In genomic region chr10:100009283-100009792, GRCh38 we compare ENCODE assay signal across 8 cellular contexts. TPM values are rescaled to one million over a fixed set of nuclear protein-coding genes. Genes with fewer than 3 reads are reported as not detected.
DNase-seq lines count a peak whose midpoint lies in the region; ATAC-seq, FAIRE-seq and TF ChIP-seq lines count a peak whose summit lies in the region.

No MANE protein-coding gene starts in this region.

- no peaks in the 10 kb centered on the region for H3K9me3 Mint-ChIP-seq in MCF 10A (ENCODE audit: unreplicated experiment)
- H3K9me3 Mint-ChIP-seq in stimulated activated naive B cell treated with anti-CD40 and anti-IgM and Interleukin-4, amounts not matched to agents 10 μg/mL and 1 μg/mL and 100 μg/mL, for 72 hours, result no peaks in the 10 kb centered on the region

- peak; percentile 47 for ATAC-seq in GM18502 (IDR thresholded peaks at IDR 0.05; ENCODE audit: poor library complexity, unreplicated experiment)
- peak; percentile 29 for ATAC-seq in HG02870 (IDR thresholded peaks at IDR 0.05; ENCODE audit: unreplicated experiment)
- peak; percentile 63 to 67 for ATAC-seq in stimulated activated naive B cell treated with anti-CD40 and anti-IgM and Interleukin-4, amounts not matched to agents 10 μg/mL and 1 μg/mL and 100 μg/mL, for 72 hours (replicated peaks)

- intact Hi-C loops in MCF 10A (cut with micrococcal nuclease), result loop anchor here (1.0 to 10.0 kb wide), 4 partner anchors 42 to 175 kb away; partner anchors contain the start of gene ERLIN1

- no peak for FAIRE-seq in H54 (lab: Jason Lieb, UNC)

- no peaks in the 10 kb centered on the region for H3K36me3 Mint-ChIP-seq in MCF 10A (ENCODE audit: insufficient read depth, unreplicated experiment)
- H3K36me3 Mint-ChIP-seq in stimulated activated naive B cell treated with anti-CD40 and anti-IgM and Interleukin-4, amounts not matched to agents 10 μg/mL and 1 μg/mL and 100 μg/mL, for 72 hours, result peaks cover 0 to 1% of the 10 kb centered on the region in 2 donors

- peaks cover 41% of the 10 kb centered on the region for H3K4me1 Mint-ChIP-seq in MCF 10A (ENCODE audit: insufficient read depth, unreplicated experiment)
- H3K4me1 Mint-ChIP-seq in stimulated activated naive B cell treated with anti-CD40 and anti-IgM and Interleukin-4, amounts not matched to agents 10 μg/mL and 1 μg/mL and 100 μg/mL, for 72 hours, result peaks cover 50 to 72% of the 10 kb centered on the region in 2 donors

- DNase-seq in BJ (ENCODE audit: low read depth), result no peak
- DNase-seq in NCI-H69 (lab: John Stamatoyannopoulos, UW), result peak; percentile 79
- DNase-seq in MCF 10A (ENCODE audit: unreplicated experiment), result peak; percentile 53
- DNase-seq in islet precursor cell, result peak; percentile 54
- no peak for DNase-seq in stimulated activated naive B cell treated with anti-CD40 and anti-IgM and Interleukin-4, amounts not matched to agents 10 μg/mL and 1 μg/mL and 100 μg/mL, for 72 hours
- DNase-seq in H54 (ENCODE audit: insufficient read length, low spot score), result no peak

- peak overlapping the region; percentile 74 for H3K4me3 ChIP-seq in BJ (ENCODE audit: low read depth, low read length)

- no peaks in the 10 kb centered on the region for H3K36me3 ChIP-seq in BJ (ENCODE audit: control insufficient read depth, insufficient read depth, low read length)

- H3K4me3 Mint-ChIP-seq in MCF 10A (ENCODE audit: unreplicated experiment), result peak overlapping the region; percentile 94
- peak overlapping the region; percentile 94 to 96 for H3K4me3 Mint-ChIP-seq in stimulated activated naive B cell treated with anti-CD40 and anti-IgM and Interleukin-4, amounts not matched to agents 10 μg/mL and 1 μg/mL and 100 μg/mL, for 72 hours

- BruUV-seq in MCF 10A (replicated peaks; lab: Mats Ljungman, UMichigan), result no TSS peak

- no peaks in the 10 kb centered on the region for H3K27me3 ChIP-seq in BJ (ENCODE audit: control insufficient read depth, insufficient read depth, low read length)

- POLR2A ChIA-PET in BJ (lab: Charles Lee) (no interaction called here), MCF 10A (lab: Yijun Ruan, JAX) (interaction anchor here (0.7 to 23.3 kb wide), 17 partner anchors 11 to 277 kb away, joined by 3 to 547 read pairs (median 10); partner anchors contain the start of genes COX15, CUTC and ERLIN1)

- no peak for TF ChIP-seq POLR2A in H54 (IDR thresholded peaks at IDR 0.05; ENCODE audit: low read depth, low read length)

- no peaks in the 10 kb centered on the region for H3K27me3 Mint-ChIP-seq in MCF 10A (ENCODE audit: insufficient read depth, unreplicated experiment)
- no peaks in the 10 kb centered on the region for H3K27me3 Mint-ChIP-seq in stimulated activated naive B cell treated with anti-CD40 and anti-IgM and Interleukin-4, amounts not matched to agents 10 μg/mL and 1 μg/mL and 100 μg/mL, for 72 hours

- CTCF ChIA-PET in BJ (lab: Yijun Ruan, JAX) (interaction anchor here (0.6 to 4.2 kb wide), 38 partner anchors 9 to 275 kb away, joined by 3 to 37 read pairs (median 5); no protein-coding TSS in a partner anchor), MCF 10A (lab: Yijun Ruan, JAX) (interaction anchor here (0.6 to 7.9 kb wide), 15 partner anchors 9 to 163 kb away, joined by 3 to 92 read pairs (median 6); no protein-coding TSS in a partner anchor)

- peak; percentile 59 for TF ChIP-seq CTCF in BJ (IDR thresholded peaks at IDR 0.05; ENCODE audit: insufficient read depth, low read depth, low read length)
- TF ChIP-seq CTCF in MCF 10A (IDR thresholded peaks at IDR 0.05; ENCODE audit: unreplicated experiment), result peak; percentile 33

- H3K27ac Mint-ChIP-seq in MCF 10A (ENCODE audit: low read depth, unreplicated experiment), result peak overlapping the region; percentile 79
- peak overlapping the region; percentile 82 for H3K27ac Mint-ChIP-seq in stimulated activated naive B cell treated with anti-CD40 and anti-IgM and Interleukin-4, amounts not matched to agents 10 μg/mL and 1 μg/mL and 100 μg/mL, for 72 hours

RNA-seq across cellular contexts. Expression of gene DNMBP, which starts 0.4 kb away (rescaled TPM):
- 16.3 and 16.7 TPM in 2 replicates for polyA plus RNA-seq in BJ (2011; rRNA removed)
- polyA minus RNA-seq in BJ (2011; rRNA and poly(A)+ RNA removed), result 15.1 and 16.1 TPM in 2 replicates
- 11.3 and 14.3 TPM in 2 replicates for total RNA-seq in MCF 10A (2022)

Comparison
In these comparisons a context has a peak if more than half of its experiments do, and no peak if none do; other contexts are left out.
1. DNase-seq: peak in NCI-H69 (single experiment), MCF 10A (single experiment) and islet precursor cell (single experiment); none in BJ (single experiment), stimulated activated naive B cell treated with anti-CD40 and anti-IgM and Interleukin-4, amounts not matched to agents 10 μg/mL and 1 μg/mL and 100 μg/mL, for 72 hours (single experiment) and H54 (single experiment).
2. Peak in every context shown above with its lines, with median percentiles within 50 percentile points of each other: ATAC-seq.